ENCODE assay signal across 21 cellular contexts in genomic region chr4:159430896-159431295, GRCh38.
"Had no signal": no experiment of that assay in that cellular context is flagged by ENCODE, and none has a peak within 500 bp of the region (broad histone marks: within the 10 kb centered on the region; RNA-seq: fewer than 3 reads in every experiment).

No MANE protein-coding gene starts in this region.

- H3K4me3 ChIP-seq: coronary artery, dorsolateral prefrontal cortex, esophagus muscularis mucosa, gastroesophageal sphincter, heart left ventricle, hepatocyte, left ventricle myocardium inferior, lower lobe of right lung, mucosa of descending colon had no signal

- H3K36me3 ChIP-seq: esophagus muscularis mucosa, gastroesophageal sphincter, heart left ventricle, left ventricle myocardium inferior, lower lobe of right lung had no signal

- DNase-seq: dermis blood vessel endothelial cell; dorsolateral prefrontal cortex; effector CD4-positive, alpha-beta T cell; effector memory CD4-positive, alpha-beta T cell; foreskin keratinocyte; heart left ventricle; hypothalamus; immature natural killer cell; islet precursor cell; kidney; kidney glomerular epithelial cell; left colon; left ventricle myocardium inferior; lower lobe of right lung; mucosa of descending colon; naive B cell had no signal

- ATAC-seq: foreskin keratinocyte, gastroesophageal sphincter, heart left ventricle, left colon, left lobe of liver, lower lobe of right lung, mucosa of descending colon had no signal

- H3K27ac ChIP-seq: coronary artery, dorsolateral prefrontal cortex, esophagus muscularis mucosa, foreskin keratinocyte, gastroesophageal sphincter, heart left ventricle, hepatocyte, left ventricle myocardium inferior, lower lobe of right lung had no signal

- H3K27me3 ChIP-seq: dorsolateral prefrontal cortex, esophagus muscularis mucosa, foreskin keratinocyte, gastroesophageal sphincter, heart left ventricle, hepatocyte had no signal

- H2AFZ ChIP-seq: hepatocyte had no signal

- H3K79me2 ChIP-seq: hepatocyte had no signal

- H3K4me2 ChIP-seq: hepatocyte had no signal

- H3K9me3 ChIP-seq: esophagus muscularis mucosa, gastroesophageal sphincter, heart left ventricle, left ventricle myocardium inferior, lower lobe of right lung, mucosa of descending colon had no signal
